ENCODE assay signal across 25 cellular contexts in the genomic region with DNA sequence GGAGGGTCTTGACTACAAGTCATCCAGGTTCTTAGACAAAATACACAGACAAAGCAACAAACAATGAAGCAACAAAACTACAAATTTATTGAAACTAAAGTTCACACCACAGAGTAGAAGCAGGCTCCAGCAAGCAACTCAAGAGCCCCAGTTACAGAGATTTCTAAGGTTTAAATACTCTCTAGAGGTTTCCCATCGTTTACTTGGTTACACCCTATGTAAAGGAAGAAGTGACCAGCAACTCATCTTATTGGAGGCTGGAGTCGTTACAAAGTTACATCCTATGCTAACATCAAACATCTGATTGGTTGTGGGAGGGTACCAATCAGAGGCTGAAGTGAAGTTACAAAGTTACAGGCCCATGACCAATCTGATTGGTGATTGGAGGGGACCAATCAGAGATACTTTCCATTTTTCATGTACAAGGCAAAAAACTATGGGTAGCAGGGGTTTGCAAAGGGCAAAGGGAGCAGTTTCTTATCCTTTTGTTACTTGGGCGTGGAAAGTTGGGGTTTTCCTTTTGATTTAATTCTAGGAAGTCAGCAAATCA.
A peak's percentile ranks its signal among the peaks of the same experiment; 100 is the strongest.
DNase-seq lines count a peak whose midpoint lies in the region; ATAC-seq and TF ChIP-seq lines count a peak whose summit lies in the region.
"Had no signal": no experiment of that assay in that cellular context is flagged by ENCODE, and none has a peak within 500 bp of the region (broad histone marks: within the 10 kb centered on the region; RNA-seq: fewer than 3 reads in every experiment).

No MANE protein-coding gene starts in this region.

- H3K79me2 ChIP-seq in SK-N-SH (ENCODE audit: insufficient read depth) (no peaks in the 10 kb centered on the region), smooth muscle cell (ENCODE audit: low read depth) (no peaks in the 10 kb centered on the region)

- POLR2A ChIA-PET in SK-N-SH (lab: Yijun Ruan, JAX) = no interaction called here

- TF ChIP-seq CTCF in SK-N-SH (IDR thresholded peaks at IDR 0.05) = no peak
- TF ChIP-seq CTCF in smooth muscle cell (IDR thresholded peaks at IDR 0.05; ENCODE audit: borderline replicate concordance, insufficient read depth, poor library complexity, severe bottlenecking) = no peak

- H2AFZ ChIP-seq in SK-N-SH (ENCODE audit: low read depth) = peak overlapping the region; percentile 14; the same call in 1 of the 2 replicates
- peak overlapping the region; percentile 37 for H2AFZ ChIP-seq in smooth muscle cell (ENCODE audit: low read depth)

- H3K27me3 ChIP-seq in SK-N-SH (ENCODE audit: insufficient read depth) = no peaks in the 10 kb centered on the region
- H3K27me3 ChIP-seq in smooth muscle cell (ENCODE audit: low read depth) = no peaks in the 10 kb centered on the region
- H3K27me3 ChIP-seq: BE2C, dorsolateral prefrontal cortex, neutrophil had no signal

- no peaks in the 10 kb centered on the region for H4K20me1 ChIP-seq in SK-N-SH (ENCODE audit: insufficient read depth)
- no peaks in the 10 kb centered on the region for H4K20me1 ChIP-seq in smooth muscle cell (ENCODE audit: low read depth)

- H3K4me1 Mint-ChIP-seq in activated T-helper 17 cell treated with anti-CD3 and anti-CD28 coated beads, Interleukin-2, amount 50 U/mL, for 72 hours = no peaks in the 10 kb centered on the region
- H3K4me1 Mint-ChIP-seq: T-cell had no signal

- ATAC-seq in SK-N-SH treated with all-trans-retinoic acid at 6 μM for 48 hours = no peak
- ATAC-seq in activated T-helper 17 cell treated with anti-CD3 and anti-CD28 coated beads, Interleukin-2, amount 50 U/mL, for 72 hours (replicated peaks) = peak; percentile 55
- ATAC-seq: lower lobe of right lung, Panc1, psoas muscle had no signal

- H3K27ac Mint-ChIP-seq in activated T-helper 17 cell treated with anti-CD3 and anti-CD28 coated beads, Interleukin-2, amount 50 U/mL, for 72 hours = no peak overlapping the region
- H3K27ac Mint-ChIP-seq: T-cell had no signal

- no peak for DNase-seq in SK-N-SH
- peak; percentile 2 for DNase-seq in M059J (ENCODE audit: low read depth)
- DNase-seq in smooth muscle cell (lab: John Stamatoyannopoulos, UW; ENCODE audit: unreplicated experiment) = no peak
- DNase-seq in stimulated activated CD4-positive, alpha-beta T cell treated with anti-CD3 and anti-CD28 coated beads, Interleukin-2, amount 100 ng/mL, for 48 hours = no peak
- no peak for DNase-seq in T1000 (lab: John Stamatoyannopoulos, UW)
- DNase-seq in mucosa of gallbladder (ENCODE audit: low spot score) = no peak
- DNase-seq: activated CD4-positive, alpha-beta T cell treated with anti-CD3 and anti-CD28 coated beads for 4 hours; activated CD8-positive, alpha-beta memory T cell treated with anti-CD3 and anti-CD28 coated beads, Interleukin-2, amount 50 U/mL, for 4 hours; activated effector memory CD4-positive, alpha-beta T cell treated with Interleukin-2 at 50 U/mL for 16 hours; BE2C; cerebellar nuclear complex; dorsolateral prefrontal cortex; GDM1; glutamatergic neuron; lower lobe of right lung; NCI-H2029 treated with DMSO at 0.1 percent for 48 hours; NCI-H446 treated with DMSO at 0.1 percent for 48 hours; psoas muscle; SHP77 treated with DMSO at 0.1 percent for 48 hours; substantia nigra had no signal

- no peak overlapping the region for H3K4me3 Mint-ChIP-seq in activated T-helper 17 cell treated with anti-CD3 and anti-CD28 coated beads, Interleukin-2, amount 50 U/mL, for 72 hours
- H3K4me3 Mint-ChIP-seq: T-cell had no signal

- TF ChIP-seq EP300 in SK-N-SH (IDR thresholded peaks at IDR 0.05; ENCODE audit: borderline replicate concordance in 1 of 2, low read depth in 1 of 2, low read length in 1 of 2) = no peak

- H3K27me3 Mint-ChIP-seq in activated T-helper 17 cell treated with anti-CD3 and anti-CD28 coated beads, Interleukin-2, amount 50 U/mL, for 72 hours = no peaks in the 10 kb centered on the region
- H3K27me3 Mint-ChIP-seq: T-cell had no signal

- H3K36me3 ChIP-seq in SK-N-SH (replicated peaks in 1 of 2; ENCODE audit: control insufficient read depth in 1 of 2, insufficient read depth in 2 of 2, low read length in 1 of 2) (no peaks in the 10 kb centered on the region), smooth muscle cell (ENCODE audit: low read depth) (no peaks in the 10 kb centered on the region)
- H3K36me3 ChIP-seq: BE2C, lower lobe of right lung, neutrophil had no signal

- TF ChIP-seq RAD21 in SK-N-SH (IDR thresholded peaks at IDR 0.05; ENCODE audit: low read length) = no peak

- WGBS in SK-N-SH (ENCODE audit: low lambda C conversion rate) = 59% methylated on average over 3 of the region's 3 CpGs
- 63% methylated on average over 3 of the region's 3 CpGs for WGBS in smooth muscle cell (ENCODE audit: low lambda C conversion rate)

- H3K27ac ChIP-seq in SK-N-SH (ENCODE audit: low read depth in 2 of 2, low read length in 1 of 2) = no peak overlapping the region
- H3K27ac ChIP-seq in smooth muscle cell (ENCODE audit: low read depth) = no peak overlapping the region
- H3K27ac ChIP-seq: dorsolateral prefrontal cortex, lower lobe of right lung, neutrophil, psoas muscle had no signal

- H3K4me1 ChIP-seq in SK-N-SH (ENCODE audit: control insufficient read depth in 1 of 2, insufficient read depth in 2 of 2, low read depth in 1 of 2, low read length in 1 of 2) (no peaks in the 10 kb centered on the region), smooth muscle cell (ENCODE audit: low read depth) (no peaks in the 10 kb centered on the region)
- H3K4me1 ChIP-seq: BE2C, lower lobe of right lung, psoas muscle had no signal

- no peaks in the 10 kb centered on the region for H3K36me3 Mint-ChIP-seq in activated T-helper 17 cell treated with anti-CD3 and anti-CD28 coated beads, Interleukin-2, amount 50 U/mL, for 72 hours (ENCODE audit: low read depth)
- H3K36me3 Mint-ChIP-seq: T-cell had no signal

- H3K9me3 ChIP-seq in SK-N-SH = no peaks in the 10 kb centered on the region
- no peaks in the 10 kb centered on the region for H3K9me3 ChIP-seq in smooth muscle cell (replicated peaks; ENCODE audit: low read depth)
- H3K9me3 ChIP-seq: BE2C, lower lobe of right lung, neutrophil had no signal

- H3K9me2 ChIP-seq in SK-N-SH = no peaks in the 10 kb centered on the region

- H3K4me3 ChIP-seq in SK-N-SH (ENCODE audit: low read depth in 2 of 2, low read length in 1 of 2) (no peak overlapping the region), smooth muscle cell (no peak overlapping the region)
- H3K4me3 ChIP-seq: dorsolateral prefrontal cortex, lower lobe of right lung, psoas muscle had no signal

- H3K9me3 Mint-ChIP-seq in activated T-helper 17 cell treated with anti-CD3 and anti-CD28 coated beads, Interleukin-2, amount 50 U/mL, for 72 hours = no peaks in the 10 kb centered on the region

- H3K4me2 ChIP-seq in SK-N-SH (no peak overlapping the region), smooth muscle cell (no peak overlapping the region)

- no peak overlapping the region for H3K9ac ChIP-seq in SK-N-SH
- H3K9ac ChIP-seq in smooth muscle cell (ENCODE audit: low read depth) = no peak overlapping the region

- CTCF ChIA-PET in SK-N-SH (lab: Yijun Ruan, JAX) = no interaction called here

- H3F3A ChIP-seq in SK-N-SH (replicated peaks; ENCODE audit: insufficient read depth) = peaks cover 3% of the 10 kb centered on the region
- H3F3A ChIP-seq in smooth muscle cell (ENCODE audit: low read depth) = no peaks in the 10 kb centered on the region

TF ChIP-seq in SK-N-SH, 30 proteins besides CTCF, POLR2A, EP300 and RAD21 (continues in another document):
- TF ChIP-seq MXI1 (IDR thresholded peaks at IDR 0.05; ENCODE audit: low read depth, low read length) (no peak), MAX (IDR thresholded peaks at IDR 0.05; ENCODE audit: low read depth) (no peak), GATA2 (CRISPR knock-in tag; IDR thresholded peaks at IDR 0.05) (no peak), NRF1 (IDR thresholded peaks at IDR 0.05; ENCODE audit: low read depth, low read length) (no peak), FOSL2 (IDR thresholded peaks at IDR 0.05; ENCODE audit: borderline replicate concordance, low read depth) (no peak)
- TF ChIP-seq, protein P1, sequence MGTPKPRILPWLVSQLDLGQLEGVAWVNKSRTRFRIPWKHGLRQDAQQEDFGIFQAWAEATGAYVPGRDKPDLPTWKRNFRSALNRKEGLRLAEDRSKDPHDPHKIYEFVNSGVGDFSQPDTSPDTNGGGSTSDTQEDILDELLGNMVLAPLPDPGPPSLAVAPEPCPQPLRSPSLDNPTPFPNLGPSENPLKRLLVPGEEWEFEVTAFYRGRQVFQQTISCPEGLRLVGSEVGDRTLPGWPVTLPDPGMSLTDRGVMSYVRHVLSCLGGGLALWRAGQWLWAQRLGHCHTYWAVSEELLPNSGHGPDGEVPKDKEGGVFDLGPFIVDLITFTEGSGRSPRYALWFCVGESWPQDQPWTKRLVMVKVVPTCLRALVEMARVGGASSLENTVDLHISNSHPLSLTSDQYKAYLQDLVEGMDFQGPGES (IDR thresholded peaks at IDR 0.05; ENCODE audit: low read depth, low read length) = no peak

TF ChIP-seq in SK-N-SH treated with all-trans-retinoic acid at 6 μM for 48 hours, 23 proteins besides CTCF, POLR2A, EP300 and RAD21 (continues in another document):
- TF ChIP-seq ZC3H10 (CRISPR knock-in tag; IDR thresholded peaks at IDR 0.05) (no peak), BACH2 (CRISPR knock-in tag; IDR thresholded peaks at IDR 0.05; ENCODE audit: borderline replicate concordance) (no peak)
- TF ChIP-seq, protein P2, sequence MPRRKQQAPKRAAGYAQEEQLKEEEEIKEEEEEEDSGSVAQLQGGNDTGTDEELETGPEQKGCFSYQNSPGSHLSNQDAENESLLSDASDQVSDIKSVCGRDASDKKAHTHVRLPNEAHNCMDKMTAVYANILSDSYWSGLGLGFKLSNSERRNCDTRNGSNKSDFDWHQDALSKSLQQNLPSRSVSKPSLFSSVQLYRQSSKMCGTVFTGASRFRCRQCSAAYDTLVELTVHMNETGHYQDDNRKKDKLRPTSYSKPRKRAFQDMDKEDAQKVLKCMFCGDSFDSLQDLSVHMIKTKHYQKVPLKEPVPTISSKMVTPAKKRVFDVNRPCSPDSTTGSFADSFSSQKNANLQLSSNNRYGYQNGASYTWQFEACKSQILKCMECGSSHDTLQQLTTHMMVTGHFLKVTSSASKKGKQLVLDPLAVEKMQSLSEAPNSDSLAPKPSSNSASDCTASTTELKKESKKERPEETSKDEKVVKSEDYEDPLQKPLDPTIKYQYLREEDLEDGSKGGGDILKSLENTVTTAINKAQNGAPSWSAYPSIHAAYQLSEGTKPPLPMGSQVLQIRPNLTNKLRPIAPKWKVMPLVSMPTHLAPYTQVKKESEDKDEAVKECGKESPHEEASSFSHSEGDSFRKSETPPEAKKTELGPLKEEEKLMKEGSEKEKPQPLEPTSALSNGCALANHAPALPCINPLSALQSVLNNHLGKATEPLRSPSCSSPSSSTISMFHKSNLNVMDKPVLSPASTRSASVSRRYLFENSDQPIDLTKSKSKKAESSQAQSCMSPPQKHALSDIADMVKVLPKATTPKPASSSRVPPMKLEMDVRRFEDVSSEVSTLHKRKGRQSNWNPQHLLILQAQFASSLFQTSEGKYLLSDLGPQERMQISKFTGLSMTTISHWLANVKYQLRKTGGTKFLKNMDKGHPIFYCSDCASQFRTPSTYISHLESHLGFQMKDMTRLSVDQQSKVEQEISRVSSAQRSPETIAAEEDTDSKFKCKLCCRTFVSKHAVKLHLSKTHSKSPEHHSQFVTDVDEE (CRISPR knock-in tag; IDR thresholded peaks at IDR 0.05) = no peak
